Comparison of ENCODE assay signal across 8 cellular contexts in genomic region chr15:56245871-56246814, GRCh38. TPM values are rescaled to one million over a fixed set of nuclear protein-coding genes. Genes with fewer than 3 reads are reported as not detected.
A peak's percentile ranks its signal among the peaks of the same experiment; 100 is the strongest.
DNase-seq lines count a peak whose midpoint lies in the region; ATAC-seq and TF ChIP-seq lines count a peak whose summit lies in the region.

No MANE protein-coding gene starts in this region.

- H3K36me3 ChIP-seq in adrenal gland (replicated peaks in 1 of 2): no peaks in the 10 kb centered on the region

- peak; percentile 98 to 100 (median 99) for TF ChIP-seq CTCF in adrenal gland (IDR thresholded peaks at IDR 0.05)

- H3K4me1 ChIP-seq in adrenal gland (replicated peaks in 1 of 2): peaks cover 14 to 28% of the 10 kb centered on the region in 2 donors
- H3K4me1 ChIP-seq in right cardiac atrium (ENCODE audit: control insufficient read depth, insufficient read depth, low read length): no peaks in the 10 kb centered on the region

- H3K27ac ChIP-seq in adrenal gland (peak overlapping the region in 4 of 5 donors; percentile 76 to 96 (median 85)), right cardiac atrium (ENCODE audit: low read length) (peak overlapping the region; percentile 69)

- ATAC-seq in HG02870 (IDR thresholded peaks at IDR 0.05; ENCODE audit: unreplicated experiment) (peak; percentile 58), right cardiac atrium (peak; percentile 84)

- 1 to 3% (median 2%) methylated on average over 15 of the region's 15 CpGs for WGBS in adrenal gland, 4 donors
- 1% methylated on average over 15 of the region's 15 CpGs for WGBS in right cardiac atrium

- intact Hi-C loops in adrenal gland (cut with DNase I) (loop anchor here in 1 of 2 donors (5.0 to 10.0 kb wide), 3 partner anchors 119 to 181 kb away; partner anchors contain the start of gene TEX9), right cardiac atrium (cut with DNase I) (loop anchor here in 1 of 4 donors (5.0 kb wide), 1 partner anchor 254 kb away; the partner anchor contains the start of gene NEDD4)

- H3K27me3 ChIP-seq in adrenal gland: no peaks in the 10 kb centered on the region
- H3K27me3 ChIP-seq in right cardiac atrium (ENCODE audit: control insufficient read depth, insufficient read depth): no peaks in the 10 kb centered on the region

- H3K9me3 ChIP-seq in adrenal gland (replicated peaks in 1 of 3): no peaks in the 10 kb centered on the region
- no peaks in the 10 kb centered on the region for H3K9me3 ChIP-seq in right cardiac atrium (ENCODE audit: control insufficient read depth, low read length)

- H3K4me3 ChIP-seq in adrenal gland: peak overlapping the region in 2 of 4 donors; percentile 11 to 92
- peak overlapping the region; percentile 66 for H3K4me3 ChIP-seq in right cardiac atrium (ENCODE audit: low read length)

- peak; percentile 55 for TF ChIP-seq POLR2A in GM15510 (IDR thresholded peaks at IDR 0.05; ENCODE audit: borderline replicate concordance, extremely low read depth, insufficient read length)
- TF ChIP-seq POLR2A in adrenal gland (IDR thresholded peaks at IDR 0.05): no peak

- DNase-seq in NCI-H146 (lab: John Stamatoyannopoulos, UW): peak; percentile 79
- DNase-seq in T follicular helper cell (ENCODE audit: low read depth): peak; percentile 76
- DNase-seq in adrenal gland: peak; percentile 88 to 95 (median 92)
- peak; percentile 90 to 96 (median 94) for DNase-seq in right cardiac atrium
- DNase-seq in renal cortical epithelial cell (ENCODE audit: low read depth): peak; percentile 75
- no peak for DNase-seq in cortex of kidney (lab: John Stamatoyannopoulos, UW)

RNA-seq across cellular contexts. Expression of gene RFX7, which starts 2.5 kb away (rescaled TPM):
- total RNA-seq in adrenal gland (10 to 100 TPM; 11.5 to 51.6 (median 21.2) TPM), right cardiac atrium (10 to 100 TPM in 1 of 4 donors, 1 to 10 TPM in 3; 7.1 to 10.1 (median 8.7) TPM), renal cortical epithelial cell (4.7 and 17.4 TPM in 2 replicates)
- polyA plus RNA-seq in adrenal gland (10 to 100 TPM in 1 of 3 donors, 1 to 10 TPM in 2; 3.3 to 15.6 (median 3.7) TPM), right cardiac atrium (1.1 TPM)
